Comparison of ENCODE assay signal across 9 cellular contexts in genomic region chr11:45885921-45886721, GRCh38. TPM values are rescaled to one million over a fixed set of nuclear protein-coding genes. Genes with fewer than 3 reads are reported as not detected.
A peak's percentile ranks its signal among the peaks of the same experiment; 100 is the strongest.
DNase-seq lines count a peak whose midpoint lies in the region; ATAC-seq and TF ChIP-seq lines count a peak whose summit lies in the region.
"Had no signal": no experiment of that assay in that cellular context is flagged by ENCODE, and none has a peak within 500 bp of the region (broad histone marks: within the 10 kb centered on the region; RNA-seq: fewer than 3 reads in every experiment).

No MANE protein-coding gene starts in this region.

- peak overlapping the region; percentile 71 for H3K27ac ChIP-seq in angular gyrus (ENCODE audit: low read depth, low read length)
- H3K27ac ChIP-seq in layer of hippocampus (ENCODE audit: low read depth, low read length), result peak overlapping the region; percentile 18
- peak overlapping the region in 1 of 4 donors; percentile 15 for H3K27ac ChIP-seq in transverse colon

- peaks cover 0 to 11% (median 5%) of the 10 kb centered on the region in 4 donors for H3K4me1 ChIP-seq in transverse colon

- intact Hi-C loops in activated naive CD4-positive, alpha-beta T cell treated with anti-CD3 and anti-CD28 coated beads for 36 hours (cut with micrococcal nuclease), result loop anchor here (1.0 kb wide), 4 partner anchors 13 to 234 kb away; partner anchors contain the start of genes CRY2 and PEX16
- intact Hi-C loops in transverse colon (cut with DNase I; ENCODE audit: low total_unique reads), result no loop called here

- H3K27me3 Mint-ChIP-seq in activated naive CD4-positive, alpha-beta T cell treated with anti-CD3 and anti-CD28 coated beads for 36 hours (ENCODE audit: low read depth), result peaks cover 3% of the 10 kb centered on the region

- CTCF ChIA-PET in activated naive CD4-positive, alpha-beta T cell treated with anti-CD3 and anti-CD28 coated beads for 36 hours (lab: Charles Lee), result no interaction called here

- no peak for ATAC-seq in GM18502 (IDR thresholded peaks at IDR 0.05; ENCODE audit: poor library complexity, unreplicated experiment)
- ATAC-seq in GM21390 (IDR thresholded peaks at IDR 0.05; ENCODE audit: unreplicated experiment), result no peak

- H3K9me3 ChIP-seq in transverse colon, result no peaks in the 10 kb centered on the region

- H3K4me1 Mint-ChIP-seq in activated naive CD4-positive, alpha-beta T cell treated with anti-CD3 and anti-CD28 coated beads for 36 hours (ENCODE audit: low read depth), result peaks cover 6% of the 10 kb centered on the region

- in situ Hi-C loops in transverse colon (cut with MboI; ENCODE audit: low pct_ligation_motif_present in 1 of 4, low pct_unique_long_range_greater_than_20kb in 1 of 4, low sequenced_read_pairs in 3 of 4), result no loop called here

- TF ChIP-seq EP300 in transverse colon (IDR thresholded peaks at IDR 0.05; ENCODE audit: low read depth), result no peak

- H3K36me3 Mint-ChIP-seq in activated naive CD4-positive, alpha-beta T cell treated with anti-CD3 and anti-CD28 coated beads for 36 hours (ENCODE audit: low read depth), result no peaks in the 10 kb centered on the region

- H3K27ac Mint-ChIP-seq in activated naive CD4-positive, alpha-beta T cell treated with anti-CD3 and anti-CD28 coated beads for 36 hours, result no peak overlapping the region

- 36% methylated on average over 19 of the region's 43 CpGs; no CpG with 5 or more reads in 1 of the 2 donors for WGBS in transverse colon (ENCODE audit: low coverage in 1 of 2), 2 donors

- peak overlapping the region; percentile 8 for H3K4me3 Mint-ChIP-seq in activated naive CD4-positive, alpha-beta T cell treated with anti-CD3 and anti-CD28 coated beads for 36 hours

- H3K4me3 ChIP-seq in transverse colon, result peak overlapping the region; percentile 11 to 63 (median 44)

- no peaks in the 10 kb centered on the region for H3K9me3 Mint-ChIP-seq in activated naive CD4-positive, alpha-beta T cell treated with anti-CD3 and anti-CD28 coated beads for 36 hours

- no peaks in the 10 kb centered on the region for H3K27me3 ChIP-seq in layer of hippocampus (ENCODE audit: control insufficient read depth, insufficient read depth, low read length)
- H3K27me3 ChIP-seq in transverse colon, result no peaks in the 10 kb centered on the region

- DNase-seq in activated naive CD4-positive, alpha-beta T cell treated with anti-CD3 and anti-CD28 coated beads for 36 hours, result no peak
- no peak for DNase-seq in activated naive CD4-positive, alpha-beta T cell treated with Interleukin-2 at 50 U/mL for 16 hours
- no peak for DNase-seq in transverse colon
- no peak for DNase-seq in hepatic stellate cell (ENCODE audit: low spot score)

- no peak for TF ChIP-seq CTCF in transverse colon (IDR thresholded peaks at IDR 0.05)

- no peak for TF ChIP-seq POLR2A in transverse colon (IDR thresholded peaks at IDR 0.05)

- H3K36me3 ChIP-seq in transverse colon, result peaks cover 0 to 6% (median 2%) of the 10 kb centered on the region in 4 donors

RNA-seq across cellular contexts. Expression of gene MAPK8IP1, which starts 0.7 kb away (rescaled TPM):
- total RNA-seq in activated naive CD4-positive, alpha-beta T cell treated with anti-CD3 and anti-CD28 coated beads for 36 hours, result under 1 TPM; 0.22 to 0.57 TPM
- total RNA-seq in transverse colon, result 10 to 100 TPM in 1 of 4 donors, 1 to 10 TPM in 3; 1.9 to 11.1 (median 2.6) TPM

RNA-seq across cellular contexts. Expression of gene FREY1, which starts 20.9 kb away (rescaled TPM):
- total RNA-seq in activated naive CD4-positive, alpha-beta T cell treated with anti-CD3 and anti-CD28 coated beads for 36 hours, result under 1 TPM; 0.32 to 0.76 TPM
- total RNA-seq in transverse colon, result 1 to 10 TPM in 1 of 4 donors, under 1 TPM in 1, not detected in 2; 0.82 to 2.7 TPM

RNA-seq across cellular contexts. Expression of gene PEX16, which starts 31.6 kb away (rescaled TPM):
- 10 to 100 TPM; 28.6 to 32.5 TPM for total RNA-seq in activated naive CD4-positive, alpha-beta T cell treated with anti-CD3 and anti-CD28 coated beads for 36 hours
- total RNA-seq in transverse colon, result 100 to 1,000 TPM in 1 of 4 donors, 10 to 100 TPM in 3; 31.3 to 111 (median 51.9) TPM

RNA-seq across cellular contexts. Expression of gene LARGE2, which starts 36.3 kb away (rescaled TPM):
- total RNA-seq in activated naive CD4-positive, alpha-beta T cell treated with anti-CD3 and anti-CD28 coated beads for 36 hours, result under 1 TPM; 0.48 to 0.52 TPM
- total RNA-seq in transverse colon, result 1 to 10 TPM in 1 of 4 donors, under 1 TPM in 2, not detected in 1; 0.55 to 1.3 (median 0.60) TPM
- total RNA-seq: T-helper 1 cell treated with Interleukin-12 subunit alpha and Interleukin-12 subunit beta and Interleukin-4 antibody, amounts not matched to agents 30 ng/mL and 1 ng/mL, for 36 hours had no signal

RNA-seq across cellular contexts. Expression of gene CRY2, which starts 38.8 kb away (rescaled TPM):
- total RNA-seq in activated naive CD4-positive, alpha-beta T cell treated with anti-CD3 and anti-CD28 coated beads for 36 hours, result 10 to 100 TPM; 13.9 to 16.2 TPM
- total RNA-seq in transverse colon, result 10 to 100 TPM; 42.2 to 73.6 (median 50.2) TPM
